Comparison of ENCODE assay signal across 1 cellular context in genomic region chr12:106955377-106956047, GRCh38.
TF ChIP-seq lines count a peak whose summit lies in the region.

Gene TMEM263 (plus strand): TSS chr12:106955907. CDS start chr12:106967117, 11,210 bp downstream.

TF ChIP-seq in IMR-90, 13 proteins besides CTCF, POLR2A, EP300 and RAD21 (continued from another document):
- no peak for TF ChIP-seq USF2 (IDR thresholded peaks at IDR 0.05; ENCODE audit: low read depth, low read length)
- TF ChIP-seq, protein P1, sequence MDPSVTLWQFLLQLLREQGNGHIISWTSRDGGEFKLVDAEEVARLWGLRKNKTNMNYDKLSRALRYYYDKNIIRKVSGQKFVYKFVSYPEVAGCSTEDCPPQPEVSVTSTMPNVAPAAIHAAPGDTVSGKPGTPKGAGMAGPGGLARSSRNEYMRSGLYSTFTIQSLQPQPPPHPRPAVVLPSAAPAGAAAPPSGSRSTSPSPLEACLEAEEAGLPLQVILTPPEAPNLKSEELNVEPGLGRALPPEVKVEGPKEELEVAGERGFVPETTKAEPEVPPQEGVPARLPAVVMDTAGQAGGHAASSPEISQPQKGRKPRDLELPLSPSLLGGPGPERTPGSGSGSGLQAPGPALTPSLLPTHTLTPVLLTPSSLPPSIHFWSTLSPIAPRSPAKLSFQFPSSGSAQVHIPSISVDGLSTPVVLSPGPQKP (IDR thresholded peaks at IDR 0.05; ENCODE audit: borderline replicate concordance, low read depth, low read length): no peak
- no peak for TF ChIP-seq CHD1 (IDR thresholded peaks at IDR 0.05; ENCODE audit: low read depth, low read length)
TF ChIP-seq in IMR-90: peak in this region for 3.
